34 cellular contexts compared by ENCODE assay signal in the genomic region with DNA sequence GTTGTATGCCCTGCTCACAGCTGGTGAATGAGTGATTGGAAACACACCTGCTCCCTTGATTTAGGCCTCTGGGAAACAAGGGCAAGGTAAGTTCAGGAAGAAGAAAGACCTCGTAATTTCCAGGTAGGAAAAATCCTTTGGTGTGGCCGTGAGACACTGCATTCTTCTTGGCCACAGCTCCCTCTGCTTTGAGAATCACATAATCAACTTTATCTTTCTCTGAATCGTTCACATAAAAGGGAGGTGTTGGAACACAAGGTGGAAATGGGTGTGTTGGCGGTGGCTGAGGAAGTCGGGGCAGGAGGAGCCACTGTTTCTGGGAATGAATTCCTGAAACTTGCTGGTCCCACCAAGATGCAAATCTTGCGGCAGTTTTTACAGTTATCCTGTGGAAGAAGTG. TPM values are rescaled to one million over a fixed set of nuclear protein-coding genes. Genes with fewer than 3 reads are reported as not detected.
"Had no signal": no experiment of that assay in that cellular context is flagged by ENCODE, and none has a peak within 500 bp of the region (broad histone marks: within the 10 kb centered on the region; RNA-seq: fewer than 3 reads in every experiment).

No MANE protein-coding gene starts in this region.

- H3K4me3 ChIP-seq: cardiac muscle cell, MG63, PC-9, SJCRH30, SK-N-MC had no signal

- H2AFZ ChIP-seq: PC-9 had no signal

- H3K9me3 Mint-ChIP-seq: activated CD4-positive, alpha-beta memory T cell treated with anti-CD3 and anti-CD28 coated beads for 36 hours; activated naive CD8-positive, alpha-beta T cell treated with anti-CD3 and anti-CD28 coated beads for 36 hours; T-helper 1 cell treated with Interleukin-12 subunit alpha and Interleukin-12 subunit beta and Interleukin-4 antibody, amounts not matched to agents 30 μg/mL and 1 μg/mL, for 36 hours; T-helper 2 cell treated with Interferon-gamma antibody and Interleukin-4, amounts not matched to agents 5 μg/mL and 100 μg/mL, for 36 hours had no signal

- ATAC-seq: activated CD4-positive, alpha-beta T cell treated with anti-CD3 and anti-CD28 coated beads for 36 hours; activated CD4-positive, CD25-positive, alpha-beta regulatory T cell treated with anti-CD3 and anti-CD28 coated beads, Interleukin-2, amount 50 U/mL, for 24 hours had no signal

- H3K36me3 ChIP-seq: brain microvascular endothelial cell, cardiac muscle cell, MG63, SJCRH30 had no signal

- H3K27ac ChIP-seq: brain microvascular endothelial cell, cardiac muscle cell, PC-9, RWPE1, SJCRH30, SK-N-MC had no signal

- H3K4me3 Mint-ChIP-seq: activated CD4-positive, alpha-beta memory T cell treated with anti-CD3 and anti-CD28 coated beads for 36 hours; activated CD4-positive, alpha-beta T cell treated with anti-CD3 and anti-CD28 coated beads for 36 hours; activated naive CD8-positive, alpha-beta T cell treated with anti-CD3 and anti-CD28 coated beads for 36 hours; T-helper 1 cell treated with Interleukin-12 subunit alpha and Interleukin-12 subunit beta and Interleukin-4 antibody, amounts not matched to agents 30 μg/mL and 1 μg/mL, for 36 hours; T-helper 2 cell treated with Interferon-gamma antibody and Interleukin-4, amounts not matched to agents 5 μg/mL and 100 μg/mL, for 36 hours had no signal

- H3K36me3 Mint-ChIP-seq: activated CD4-positive, alpha-beta memory T cell treated with anti-CD3 and anti-CD28 coated beads for 36 hours; activated naive CD8-positive, alpha-beta T cell treated with anti-CD3 and anti-CD28 coated beads for 36 hours had no signal

- H3K27me3 ChIP-seq: brain microvascular endothelial cell, cardiac muscle cell, MG63 had no signal

- H3K27ac Mint-ChIP-seq: activated CD4-positive, alpha-beta memory T cell treated with anti-CD3 and anti-CD28 coated beads for 36 hours; activated CD4-positive, alpha-beta T cell treated with anti-CD3 and anti-CD28 coated beads for 36 hours; activated naive CD8-positive, alpha-beta T cell treated with anti-CD3 and anti-CD28 coated beads for 36 hours; T-helper 1 cell treated with Interleukin-12 subunit alpha and Interleukin-12 subunit beta and Interleukin-4 antibody, amounts not matched to agents 30 μg/mL and 1 μg/mL, for 36 hours; T-helper 2 cell treated with Interferon-gamma antibody and Interleukin-4, amounts not matched to agents 5 μg/mL and 100 μg/mL, for 36 hours had no signal

- H3K27me3 Mint-ChIP-seq: activated CD4-positive, alpha-beta memory T cell treated with anti-CD3 and anti-CD28 coated beads for 36 hours; activated CD4-positive, alpha-beta T cell treated with anti-CD3 and anti-CD28 coated beads for 36 hours had no signal

- DNase-seq: activated CD4-positive, alpha-beta memory T cell treated with anti-CD3 and anti-CD28 coated beads for 36 hours; activated CD4-positive, alpha-beta T cell treated with anti-CD3 and anti-CD28 coated beads for 36 hours; activated CD4-positive, alpha-beta T cell treated with anti-CD3 and anti-CD28 coated beads, Interleukin-2, amount 50 U/mL, for 1 hour; activated CD8-positive, alpha-beta memory T cell treated with anti-CD3 and anti-CD28 coated beads, Interleukin-2, amount 50 U/mL, for 4 hours; activated effector memory CD4-positive, alpha-beta T cell treated with Interleukin-2 at 50 U/mL for 16 hours; activated naive CD4-positive, alpha-beta T cell treated with anti-CD3 and anti-CD28 coated beads, Interleukin-2, amount 50 U/mL, for 16 hours; activated naive CD8-positive, alpha-beta T cell treated with anti-CD3 and anti-CD28 coated beads for 36 hours; activated T-cell treated with anti-CD3 and anti-CD28 coated beads for 4 hours; activated T-cell treated with anti-CD3 and anti-CD28 coated beads, Interleukin-2, amount 50 U/mL, for 48 hours; amniotic stem cell; aorta; brain microvascular endothelial cell; Kasumi-1; KG1; MG63; NCI-H1048; NCI-H1105 treated with DMSO at 0.1 percent for 48 hours; NCI-H1436; NCI-H1694; NCI-H2029; NCI-H345; NCI-H510A; NCI-H526; NCI-H748 treated with DMSO at 0.1 percent for 48 hours; NK-92 treated with Interleukin-12 subunit alpha and Interleukin-12 subunit beta, amount 100 ng/mL, for 24 hours; PC-9; SHP77; SJCRH30 had no signal

- H3K4me2 ChIP-seq: PC-9 had no signal

RNA-seq across cellular contexts. Expression of a gene that starts 25.9 kb away (rescaled TPM):
- total RNA-seq: cardiac muscle cell, PC-9, SJCRH30 had no signal

RNA-seq across cellular contexts. Expression of a gene that starts 34.4 kb away (rescaled TPM):
- total RNA-seq: cardiac muscle cell, PC-9, SJCRH30 had no signal
